ENCODE assay signal across 8 cellular contexts in the genomic region with DNA sequence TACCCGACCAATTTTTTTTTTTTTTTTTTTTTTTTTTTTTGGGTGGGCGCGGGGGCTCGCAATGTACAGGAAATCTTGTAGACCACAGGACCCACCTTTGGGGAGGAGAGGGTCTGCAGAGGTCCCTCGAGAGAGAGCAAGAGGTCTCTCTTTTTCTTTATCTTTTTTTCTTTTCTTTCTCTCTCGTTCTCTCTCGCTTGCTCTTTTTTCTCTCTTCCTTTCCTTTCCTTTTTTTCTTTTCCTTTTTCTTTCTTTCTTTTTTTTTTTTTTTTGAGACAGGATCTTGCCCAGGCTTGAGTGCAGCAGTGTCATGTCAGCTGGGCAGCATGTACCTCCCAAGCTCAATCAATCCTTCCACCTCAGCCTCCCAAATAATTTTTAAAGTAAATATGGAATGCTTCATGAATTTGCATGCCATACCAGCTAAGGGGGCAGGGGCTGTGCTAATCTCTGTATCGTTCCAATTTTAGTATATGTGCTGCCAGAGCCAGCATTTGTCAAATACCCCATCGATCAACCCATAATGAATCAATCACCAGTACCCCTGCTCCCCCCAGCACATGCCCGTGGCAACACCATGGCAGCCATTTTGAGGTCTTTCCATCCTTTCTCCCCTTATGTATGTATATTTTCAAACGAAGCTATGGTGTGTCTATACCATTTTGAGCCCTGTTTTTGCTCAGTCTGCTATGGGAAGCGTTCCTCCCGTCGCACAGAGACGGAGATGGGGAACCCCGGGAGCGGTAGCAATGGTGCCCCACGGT. TPM values are rescaled to one million over a fixed set of nuclear protein-coding genes. Genes with fewer than 3 reads are reported as not detected.
A peak's percentile ranks its signal among the peaks of the same experiment; 100 is the strongest.
DNase-seq lines count a peak whose midpoint lies in the region; ATAC-seq, FAIRE-seq and TF ChIP-seq lines count a peak whose summit lies in the region.

No MANE protein-coding gene starts in this region.

- no peak for ATAC-seq in activated naive CD8-positive, alpha-beta T cell treated with anti-CD3 and anti-CD28 coated beads, Interleukin-2, amount 10 ng/mL, durations not matched to agents 7 days and 5 days (ENCODE audit: low read depth)
- ATAC-seq in upper lobe of right lung (no peak), GM21381 (IDR thresholded peaks at IDR 0.05; ENCODE audit: unreplicated experiment) (no peak)

- H3K27me3 ChIP-seq in upper lobe of right lung, result no peaks in the 10 kb centered on the region

- H3K4me1 ChIP-seq in kidney (ENCODE audit: control insufficient read depth in 1 of 2, insufficient read depth in 1 of 2, low read depth in 1 of 2, low read length in 2 of 2) (peaks cover 0 to 9% of the 10 kb centered on the region in 2 donors), upper lobe of right lung (peaks cover 23% of the 10 kb centered on the region)

- peaks cover 21% of the 10 kb centered on the region for H3K27me3 Mint-ChIP-seq in activated naive CD4-positive, alpha-beta T cell treated with anti-CD3 and anti-CD28 coated beads, Interleukin-2, amount 50 U/mL, for 24 hours
- H3K27me3 Mint-ChIP-seq in activated naive CD8-positive, alpha-beta T cell treated with anti-CD3 and anti-CD28 coated beads, Interleukin-2, amount 10 ng/mL, durations not matched to agents 7 days and 5 days, result peaks cover 27% of the 10 kb centered on the region

- no peak overlapping the region for H3K27ac Mint-ChIP-seq in activated naive CD4-positive, alpha-beta T cell treated with anti-CD3 and anti-CD28 coated beads, Interleukin-2, amount 50 U/mL, for 24 hours
- no peak overlapping the region for H3K27ac Mint-ChIP-seq in activated naive CD8-positive, alpha-beta T cell treated with anti-CD3 and anti-CD28 coated beads, Interleukin-2, amount 10 ng/mL, durations not matched to agents 7 days and 5 days

- H3K27ac ChIP-seq in kidney (ENCODE audit: low read depth in 2 of 2, low read length in 2 of 2) (no peak overlapping the region), upper lobe of right lung (no peak overlapping the region)

- H3K9me3 Mint-ChIP-seq in activated naive CD4-positive, alpha-beta T cell treated with anti-CD3 and anti-CD28 coated beads, Interleukin-2, amount 50 U/mL, for 24 hours, result no peaks in the 10 kb centered on the region
- no peaks in the 10 kb centered on the region for H3K9me3 Mint-ChIP-seq in activated naive CD8-positive, alpha-beta T cell treated with anti-CD3 and anti-CD28 coated beads, Interleukin-2, amount 10 ng/mL, durations not matched to agents 7 days and 5 days

- H3K9me3 ChIP-seq in kidney (ENCODE audit: control insufficient read depth in 1 of 2, low read length in 2 of 2), result no peaks in the 10 kb centered on the region
- H3K9me3 ChIP-seq in upper lobe of right lung, result no peaks in the 10 kb centered on the region

- FAIRE-seq in kidney (lab: Jason Lieb, UNC), result no peak

- POLR2A ChIA-PET in activated naive CD8-positive, alpha-beta T cell treated with anti-CD3 and anti-CD28 coated beads, Interleukin-2, amount 10 ng/mL, durations not matched to agents 7 days and 5 days (lab: Charles Lee), result interaction anchor here (0.6 kb wide), 3 partner anchors 8 to 24 kb away, joined by 3 read pairs; no protein-coding TSS in a partner anchor

- H3K36me3 ChIP-seq in kidney (ENCODE audit: control insufficient read depth in 1 of 2, insufficient read depth in 2 of 2, low read length in 2 of 2), result peaks cover 0 to 7% of the 10 kb centered on the region in 2 donors
- H3K36me3 ChIP-seq in upper lobe of right lung, result no peaks in the 10 kb centered on the region

- TF ChIP-seq CTCF in kidney (IDR thresholded peaks at IDR 0.05; ENCODE audit: borderline replicate concordance, extremely low read depth, insufficient read depth) (no peak), upper lobe of right lung (IDR thresholded peaks at IDR 0.05) (no peak)

- no peak overlapping the region for H3K9ac ChIP-seq in kidney (ENCODE audit: low read length in 2 of 2)

- DNase-seq in activated naive CD4-positive, alpha-beta T cell treated with Interleukin-2 at 50 U/mL for 16 hours, result no peak
- DNase-seq in activated naive CD8-positive, alpha-beta T cell treated with anti-CD3 and anti-CD28 coated beads, Interleukin-2, amount 10 ng/mL, durations not matched to agents 7 days and 5 days, result no peak
- peak; percentile 18 for DNase-seq in kidney
- no peak for DNase-seq in upper lobe of right lung
- no peak for DNase-seq in HUDEP-2 (lab: John Stamatoyannopoulos, UW; ENCODE audit: unreplicated experiment in 76 of 76)
- DNase-seq in stimulated activated CD4-positive, alpha-beta T cell treated with anti-CD3 and anti-CD28 coated beads, Interleukin-2, amount 100 ng/mL, for 48 hours, result no peak

- H3K4me1 Mint-ChIP-seq in activated naive CD4-positive, alpha-beta T cell treated with anti-CD3 and anti-CD28 coated beads, Interleukin-2, amount 50 U/mL, for 24 hours, result peaks cover 21% of the 10 kb centered on the region
- peaks cover 36% of the 10 kb centered on the region for H3K4me1 Mint-ChIP-seq in activated naive CD8-positive, alpha-beta T cell treated with anti-CD3 and anti-CD28 coated beads, Interleukin-2, amount 10 ng/mL, durations not matched to agents 7 days and 5 days

- H3K4me3 ChIP-seq in kidney (ENCODE audit: low read length in 2 of 2) (peak overlapping the region in 1 of 2 donors; percentile 47), upper lobe of right lung (peak overlapping the region; percentile 60)

- intact Hi-C loops in kidney (cut with DNase I), result no loop called here
- intact Hi-C loops in upper lobe of right lung (cut with DNase I), result no loop called here

- no peaks in the 10 kb centered on the region for H3K36me3 Mint-ChIP-seq in activated naive CD4-positive, alpha-beta T cell treated with anti-CD3 and anti-CD28 coated beads, Interleukin-2, amount 50 U/mL, for 24 hours
- no peaks in the 10 kb centered on the region for H3K36me3 Mint-ChIP-seq in activated naive CD8-positive, alpha-beta T cell treated with anti-CD3 and anti-CD28 coated beads, Interleukin-2, amount 10 ng/mL, durations not matched to agents 7 days and 5 days

- H3K4me3 Mint-ChIP-seq in activated naive CD4-positive, alpha-beta T cell treated with anti-CD3 and anti-CD28 coated beads, Interleukin-2, amount 50 U/mL, for 24 hours, result peak overlapping the region; percentile 84
- peak overlapping the region; percentile 80 for H3K4me3 Mint-ChIP-seq in activated naive CD8-positive, alpha-beta T cell treated with anti-CD3 and anti-CD28 coated beads, Interleukin-2, amount 10 ng/mL, durations not matched to agents 7 days and 5 days

RNA-seq across cellular contexts. Expression of a gene that starts 9.3 kb away (rescaled TPM):
- total RNA-seq in activated naive CD8-positive, alpha-beta T cell treated with anti-CD3 and anti-CD28 coated beads, Interleukin-2, amount 10 ng/mL, durations not matched to agents 7 days and 5 days, result 1 to 10 TPM in 1 of 2 experiments, under 1 TPM in 1; 0.72 to 1.0 TPM
- total RNA-seq in kidney (132 TPM), upper lobe of right lung (20.2 TPM)
- polyA plus RNA-seq in kidney (ENCODE audit: insufficient read depth, low read depth, low replicate concordance), result 19.1 TPM

Comparison
In these comparisons a context has a peak if more than half of its experiments do, and no peak if none do; other contexts are left out.
1. RNA of a gene that starts 9.3 kb away (total RNA-seq): 132 TPM in kidney (single experiment) and 20.2 TPM in upper lobe of right lung (single experiment); 0.72 to 1.0 TPM in activated naive CD8-positive, alpha-beta T cell treated with anti-CD3 and anti-CD28 coated beads, Interleukin-2, amount 10 ng/mL, durations not matched to agents 7 days and 5 days; every median in the first group is over 10 times any median in the second.